Comparison of ENCODE assay signal across 10 cellular contexts in genomic region chr6:15037253-15037652, GRCh38.
"Had no signal": no experiment of that assay in that cellular context is flagged by ENCODE, and none has a peak within 500 bp of the region (broad histone marks: within the 10 kb centered on the region; RNA-seq: fewer than 3 reads in every experiment).

No MANE protein-coding gene starts in this region.

- H3K27me3 ChIP-seq: colonic mucosa, tibial artery had no signal

- H3K27me3 Mint-ChIP-seq: memory B cell had no signal

- H3K4me1 ChIP-seq: colonic mucosa had no signal

- H3K4me3 ChIP-seq: colonic mucosa, tibial artery had no signal

- H3K36me3 ChIP-seq: colonic mucosa, tibial artery had no signal

- H3K9me3 ChIP-seq: colonic mucosa, tibial artery had no signal

- H3K9me3 Mint-ChIP-seq: activated naive CD4-positive, alpha-beta T cell treated with anti-CD3 and anti-CD28 coated beads for 36 hours; activated T-helper 17 cell treated with anti-CD3 and anti-CD28 coated beads, Interleukin-2, amount 50 U/mL, for 72 hours; immature natural killer cell; memory B cell; neural crest cell had no signal

- H3K27ac ChIP-seq: colonic mucosa, tibial artery had no signal

- ATAC-seq: activated T-helper 17 cell treated with anti-CD3 and anti-CD28 coated beads, Interleukin-2, amount 50 U/mL, for 72 hours had no signal

- H3K27ac Mint-ChIP-seq: activated naive CD4-positive, alpha-beta T cell treated with anti-CD3 and anti-CD28 coated beads for 36 hours; activated T-helper 17 cell treated with anti-CD3 and anti-CD28 coated beads, Interleukin-2, amount 50 U/mL, for 72 hours; immature natural killer cell; memory B cell had no signal

- H3K4me3 Mint-ChIP-seq: activated naive CD4-positive, alpha-beta T cell treated with anti-CD3 and anti-CD28 coated beads for 36 hours; activated T-helper 17 cell treated with anti-CD3 and anti-CD28 coated beads, Interleukin-2, amount 50 U/mL, for 72 hours; immature natural killer cell; memory B cell; neural crest cell had no signal

- DNase-seq: activated CD4-positive, alpha-beta T cell treated with anti-CD3 and anti-CD28 coated beads for 48 hours; activated naive CD4-positive, alpha-beta T cell treated with anti-CD3 and anti-CD28 coated beads for 36 hours; colonic mucosa; effector CD4-positive, alpha-beta T cell; immature natural killer cell; T-helper 9 cell; tibial artery had no signal

- H3K36me3 Mint-ChIP-seq: immature natural killer cell, memory B cell had no signal

- H3K4me1 Mint-ChIP-seq: activated T-helper 17 cell treated with anti-CD3 and anti-CD28 coated beads, Interleukin-2, amount 50 U/mL, for 72 hours had no signal
